Comparison of ENCODE assay signal across 8 cellular contexts in genomic region chr17:72466199-72466598, GRCh38.
DNase-seq lines count a peak whose midpoint lies in the region; ATAC-seq lines count a peak whose summit lies in the region.

No MANE protein-coding gene starts in this region.

- H3K27ac ChIP-seq in SJSA1, result peak overlapping the region; percentile 73
- peak overlapping the region; percentile 74 for H3K27ac ChIP-seq in mesodermal cell (ENCODE audit: low read depth, low read length, severe bottlenecking)

- H3K4me1 ChIP-seq in SJSA1 (replicated peaks), result peaks cover 26% of the 10 kb centered on the region
- H3K4me1 ChIP-seq in mesodermal cell (ENCODE audit: control insufficient read depth, insufficient read depth, low read length, poor library complexity, severe bottlenecking), result peaks cover 37% of the 10 kb centered on the region

- H3K9me3 ChIP-seq in SJSA1 (replicated peaks), result no peaks in the 10 kb centered on the region
- H3K9me3 ChIP-seq in mesodermal cell (ENCODE audit: control insufficient read depth, low read length), result peaks cover 7% of the 10 kb centered on the region

- H3K4me3 ChIP-seq in SJSA1 (peak overlapping the region; percentile 12; the same call in 1 of the 2 replicates), mesodermal cell (ENCODE audit: extremely low read depth, insufficient read depth, low read length, poor library complexity, severe bottlenecking) (no peak overlapping the region)

- ATAC-seq in GM18508 (IDR thresholded peaks at IDR 0.05; ENCODE audit: insufficient read depth, unreplicated experiment) (peak; percentile 69), HG02840 (IDR thresholded peaks at IDR 0.05; ENCODE audit: low FRiP score, unreplicated experiment) (peak; percentile 55)

- no peaks in the 10 kb centered on the region for H3K36me3 ChIP-seq in SJSA1
- H3K36me3 ChIP-seq in mesodermal cell (ENCODE audit: control insufficient read depth, insufficient read depth, low read length), result no peaks in the 10 kb centered on the region

- DNase-seq in SJSA1 (ENCODE audit: low read depth in 1 of 2, low spot score in 2 of 2), result peak; percentile 65 to 77
- no peak for DNase-seq in nucleus accumbens (lab: John Stamatoyannopoulos, UW)
- DNase-seq in DMS153 (lab: John Stamatoyannopoulos, UW), result no peak
- no peak for DNase-seq in stimulated activated CD4-positive, alpha-beta T cell treated with anti-CD3 and anti-CD28 coated beads, Interleukin-4, amount 100 ng/mL, for 24 hours
- no peak for DNase-seq in NCI-H2107 (lab: John Stamatoyannopoulos, UW)

- no peaks in the 10 kb centered on the region for H3K27me3 ChIP-seq in SJSA1 (replicated peaks)

Comparison
In these comparisons a context has a peak if more than half of its experiments do, and no peak if none do; other contexts are left out.
1. DNase-seq: peak in SJSA1 (2 of 2); none in nucleus accumbens (0 of 56), DMS153 (single experiment), stimulated activated CD4-positive, alpha-beta T cell treated with anti-CD3 and anti-CD28 coated beads, Interleukin-4, amount 100 ng/mL, for 24 hours (single experiment) and NCI-H2107 (single experiment).